ENCODE assay signal across 11 cellular contexts in genomic region chr1:223700388-223700918, GRCh38. TPM values are rescaled to one million over a fixed set of nuclear protein-coding genes. Genes with fewer than 3 reads are reported as not detected.
A peak's percentile ranks its signal among the peaks of the same experiment; 100 is the strongest.
DNase-seq lines count a peak whose midpoint lies in the region; ATAC-seq, FAIRE-seq and TF ChIP-seq lines count a peak whose summit lies in the region.
"Had no signal": no experiment of that assay in that cellular context is flagged by ENCODE, and none has a peak within 500 bp of the region (broad histone marks: within the 10 kb centered on the region; RNA-seq: fewer than 3 reads in every experiment).

No MANE protein-coding gene starts in this region.

- H3K27ac Mint-ChIP-seq in nephron progenitor cell: peak overlapping the region; percentile 38
- H3K27ac Mint-ChIP-seq: CD4-positive, alpha-beta T cell; memory B cell had no signal

- peak in 1 of 2 experiments; percentile 88 for DNase-seq in A549 (ENCODE audit: low read depth in 1 of 2, low spot score in 1 of 2)
- peak; percentile 63 to 67 for DNase-seq in cardiac fibroblast (ENCODE audit: low read depth in 2 of 2)
- no peak for DNase-seq in nephron progenitor cell
- DNase-seq in KG1 (lab: John Stamatoyannopoulos, UW): no peak
- DNase-seq in SW480 (ENCODE audit: low spot score): no peak
- DNase-seq in iPS-NIHi7 (ENCODE audit: extremely low spot score): no peak
- DNase-seq: CD4-positive, alpha-beta T cell; NCI-H2107 had no signal

- no peak for TF ChIP-seq EP300 in A549 (IDR thresholded peaks at IDR 0.05)

- FAIRE-seq in A549 (lab: Jason Lieb, UNC): no peak

- no peak for TF ChIP-seq CTCF in A549 (IDR thresholded peaks at IDR 0.05)
- no peak for TF ChIP-seq CTCF in cardiac fibroblast (IDR thresholded peaks at IDR 0.05; ENCODE audit: low read depth, low read length)
- no peak for TF ChIP-seq CTCF in nephron progenitor cell (IDR thresholded peaks at IDR 0.05)

- H3K9me3 ChIP-seq in A549: no peaks in the 10 kb centered on the region
- H3K9me3 ChIP-seq in HUES64 (ENCODE audit: insufficient read depth, low read depth, low read length): no peaks in the 10 kb centered on the region

- H3K27ac ChIP-seq in A549: peak overlapping the region; percentile 95 to 99
- H3K27ac ChIP-seq in HUES64 (ENCODE audit: low read depth, low read length): peak overlapping the region; percentile 84

- no peaks in the 10 kb centered on the region for H3K36me3 Mint-ChIP-seq in nephron progenitor cell (ENCODE audit: low read depth)
- H3K36me3 Mint-ChIP-seq: memory B cell had no signal

- ATAC-seq in A549: peak; percentile 5 to 7; a peak in 5 of 6 replicates
- ATAC-seq in GM21723 (IDR thresholded peaks at IDR 0.05; ENCODE audit: unreplicated experiment): no peak

- H3K4me3 ChIP-seq in A549 (no peak overlapping the region), HUES64 (ENCODE audit: low read length) (no peak overlapping the region), cardiac fibroblast (replicated peaks in 1 of 2; ENCODE audit: low read depth in 2 of 2, low read length in 2 of 2) (no peak overlapping the region)

- TF ChIP-seq POLR2A in A549 (IDR thresholded peaks at IDR 0.05; ENCODE audit: low read length): no peak

- POLR2A ChIA-PET in A549 (lab: Yijun Ruan, JAX): interaction anchor here (1.1 to 1.6 kb wide), 10 partner anchors 12 to 414 kb away, joined by 3 to 25 read pairs (median 6); partner anchors contain the start of genes CAPN2, FBXO28 and TP53BP2

- TF ChIP-seq RAD21 in A549 (conservative IDR thresholded peaks at IDR 0.05 in 1 of 2, IDR thresholded peaks at IDR 0.05 in 1 of 2): no peak

- H3K4me1 Mint-ChIP-seq in nephron progenitor cell: peaks cover 28% of the 10 kb centered on the region

- peak overlapping the region; percentile 65; the same call in 1 of the 2 replicates for H3K9ac ChIP-seq in HUES64 (ENCODE audit: low read depth, low read length)

- peak overlapping the region; percentile 82 for H3K4me2 ChIP-seq in A549

- peaks cover 6% of the 10 kb centered on the region for H3K27me3 Mint-ChIP-seq in nephron progenitor cell (ENCODE audit: low read depth, poor library complexity)
- H3K27me3 Mint-ChIP-seq: CD4-positive, alpha-beta T cell had no signal

- CTCF ChIA-PET in A549 (lab: Yijun Ruan, JAX): interaction anchor here (0.6 to 5.4 kb wide), 11 partner anchors 10 to 567 kb away, joined by 3 to 122 read pairs (median 5); partner anchors contain the start of genes CAPN2 and TP53BP2

- H3K36me3 ChIP-seq in HUES64 (ENCODE audit: insufficient read depth, low read length): no peaks in the 10 kb centered on the region

- 9% methylated on average over 5 of the region's 5 CpGs for WGBS in A549 (ENCODE audit: missing lambda C conversion rate)
- WGBS in HUES64: 89% methylated on average over 4 of the region's 5 CpGs

- no peaks in the 10 kb centered on the region for H3K9me3 Mint-ChIP-seq in nephron progenitor cell
- H3K9me3 Mint-ChIP-seq: CD4-positive, alpha-beta T cell; memory B cell had no signal

- no peak overlapping the region for H3K4me3 Mint-ChIP-seq in nephron progenitor cell
- H3K4me3 Mint-ChIP-seq: CD4-positive, alpha-beta T cell; memory B cell had no signal

- no peaks in the 10 kb centered on the region for H3K27me3 ChIP-seq in HUES64 (ENCODE audit: insufficient read depth, low read length)

- H3K4me1 ChIP-seq in A549: peaks cover 65% of the 10 kb centered on the region
- H3K4me1 ChIP-seq in HUES64 (ENCODE audit: insufficient read depth, low read length): peaks cover 21% of the 10 kb centered on the region

TF ChIP-seq in A549, 52 proteins besides CTCF, POLR2A, EP300 and RAD21 (continues in another document):
- no peak for TF ChIP-seq CEBPB (IDR thresholded peaks at IDR 0.05)
- peak; percentile 15; the same call in 1 of the 2 replicates for TF ChIP-seq ATOH8 (CRISPR knock-in tag; IDR thresholded peaks at IDR 0.05; ENCODE audit: low read depth)
- no peak for TF ChIP-seq FOXS1 (CRISPR knock-in tag; IDR thresholded peaks at IDR 0.05)
- no peak for TF ChIP-seq BCL3 (IDR thresholded peaks at IDR 0.05)
- TF ChIP-seq ZSCAN20 (CRISPR knock-in tag; IDR thresholded peaks at IDR 0.05): no peak
- no peak for TF ChIP-seq SREBF2 (IDR thresholded peaks at IDR 0.05)
- no peak for TF ChIP-seq EHF (CRISPR knock-in tag; IDR thresholded peaks at IDR 0.05)
- TF ChIP-seq PBX3 (IDR thresholded peaks at IDR 0.05): no peak
- no peak for TF ChIP-seq USF2 (IDR thresholded peaks at IDR 0.05)
- peak; percentile 24; the same call in 1 of the 2 replicates for TF ChIP-seq HOXA7 (CRISPR knock-in tag; IDR thresholded peaks at IDR 0.05)
- TF ChIP-seq CBX8 (IDR thresholded peaks at IDR 0.05): no peak
- no peak for TF ChIP-seq RCOR1 (IDR thresholded peaks at IDR 0.05; ENCODE audit: low read depth, low read length)
- no peak for TF ChIP-seq CBX2 (IDR thresholded peaks at IDR 0.05; ENCODE audit: borderline replicate concordance, low read depth)
- no peak for TF ChIP-seq PHF8 (IDR thresholded peaks at IDR 0.05; ENCODE audit: borderline replicate concordance, low read depth)
- TF ChIP-seq EHMT2 (IDR thresholded peaks at IDR 0.05; ENCODE audit: low read depth): no peak
- TF ChIP-seq HOXB13 (CRISPR knock-in tag; IDR thresholded peaks at IDR 0.05; ENCODE audit: low read depth): peak; percentile 66; the same call in 1 of the 2 replicates
- no peak for TF ChIP-seq CHD4 (IDR thresholded peaks at IDR 0.05; ENCODE audit: borderline replicate concordance)
- TF ChIP-seq HOXB5 (CRISPR knock-in tag; IDR thresholded peaks at IDR 0.05): peak; percentile 69; the same call in 1 of the 2 replicates
- TF ChIP-seq TFCP2L1 (CRISPR knock-in tag; IDR thresholded peaks at IDR 0.05): no peak
- no peak for TF ChIP-seq HDAC2 (IDR thresholded peaks at IDR 0.05)
- peak; percentile 61; the same call in 1 of the 2 replicates for TF ChIP-seq TP53 (CRISPR knock-in tag; IDR thresholded peaks at IDR 0.05)
- TF ChIP-seq NFE2L2 (conservative IDR thresholded peaks at IDR 0.05; ENCODE audit: low read length): no peak
- no peak for TF ChIP-seq JUNB (IDR thresholded peaks at IDR 0.05)
- TF ChIP-seq HEYL (CRISPR knock-in tag; IDR thresholded peaks at IDR 0.05): no peak; the same call in 1 of the 2 replicates
- TF ChIP-seq MAX (IDR thresholded peaks at IDR 0.05): 0 out of 2 replicates have a peak, but pooled peaks have one; percentile 4
- TF ChIP-seq NPAS2 (CRISPR knock-in tag; IDR thresholded peaks at IDR 0.05; ENCODE audit: borderline replicate concordance): no peak
- no peak for TF ChIP-seq RARB (CRISPR knock-in tag; IDR thresholded peaks at IDR 0.05)
- TF ChIP-seq SMC3 (IDR thresholded peaks at IDR 0.05): no peak

RNA-seq across cellular contexts. Expression of gene CAPN2, which starts 11.9 kb away (rescaled TPM):
- polyA plus RNA-seq in A549 (2011; rRNA removed) (199 and 217 TPM in 2 replicates), A549 (2017; fragmentation: RNase III; extraction: RNeasy Plus Mini Kit Qiagen cat#74134 plus additional on column Dnase treatment) (285 to 327 TPM (median 300 TPM) in 3 replicates)
- polyA plus RNA-seq in A549 (2012; cell fraction: cytosol; rRNA removed): 132 and 138 TPM in 2 replicates
- 115 and 134 TPM in 2 replicates for polyA plus RNA-seq in A549 (2012; cell fraction: nucleus; rRNA removed)
- 153 and 163 TPM in 2 replicates for polyA minus RNA-seq in A549 (2011; rRNA and poly(A)+ RNA removed)
- 26.0 TPM for polyA plus RNA-seq in HUES64 (2013, experiment 1 of 2)
- 34.6 TPM for polyA plus RNA-seq in HUES64 (2013, experiment 2 of 2)

RNA-seq across cellular contexts. Expression of gene CAPN8, which starts 35.0 kb away (rescaled TPM):
- 1.5 and 2.4 TPM in 2 replicates for polyA plus RNA-seq in A549 (2011; rRNA removed)
- 0.13 and 0.25 TPM in 2 replicates for polyA plus RNA-seq in A549 (2012; cell fraction: cytosol; rRNA removed)
- polyA plus RNA-seq in A549 (2012; cell fraction: nucleus; rRNA removed): 1.5 and 2.3 TPM in 2 replicates
- 0.20 to 0.51 TPM (median 0.39 TPM) in 3 replicates for polyA plus RNA-seq in A549 (2017; fragmentation: RNase III; extraction: RNeasy Plus Mini Kit Qiagen cat#74134 plus additional on column Dnase treatment)
- polyA minus RNA-seq in A549 (2011; rRNA and poly(A)+ RNA removed): 0.87 and 1.5 TPM in 2 replicates
- polyA plus RNA-seq in HUES64 (2013, experiment 1 of 2): 0.35 TPM
- not detected for polyA plus RNA-seq in HUES64 (2013, experiment 2 of 2)

Comparison
In these comparisons a context has a peak if more than half of its experiments do, and no peak if none do; other contexts are left out.
1. DNase-seq: peak in cardiac fibroblast (2 of 2); none in nephron progenitor cell (single experiment), KG1 (single experiment), SW480 (single experiment) and iPS-NIHi7 (single experiment).